Comparison of ENCODE assay signal across 6 cellular contexts in the genomic region with DNA sequence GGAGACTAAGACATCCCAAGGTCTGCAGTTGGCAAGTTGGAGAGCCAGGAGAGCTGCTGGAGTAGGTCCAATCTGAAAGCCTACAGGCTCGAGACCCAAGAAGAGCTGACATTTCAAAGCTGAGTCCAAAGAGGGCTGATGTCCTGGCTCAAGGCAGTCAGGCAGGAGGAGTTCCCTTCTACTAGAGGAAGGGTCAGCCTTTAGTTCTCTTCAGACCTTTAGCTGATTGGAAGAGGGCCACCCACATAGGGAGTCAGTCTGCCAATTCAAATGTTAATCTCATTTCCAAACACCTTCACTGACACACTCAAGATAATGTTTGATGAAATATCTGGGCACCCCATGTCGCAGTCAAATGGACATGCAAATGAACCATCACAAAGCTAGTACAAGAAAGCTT.
"Had no signal": no experiment of that assay in that cellular context is flagged by ENCODE, and none has a peak within 500 bp of the region (broad histone marks: within the 10 kb centered on the region; RNA-seq: fewer than 3 reads in every experiment).

No MANE protein-coding gene starts in this region.

- H3K36me3 Mint-ChIP-seq: IgD-negative memory B cell had no signal

- H3K4me2 ChIP-seq: KMS-11 had no signal

- H3K9ac ChIP-seq: GM23248, KMS-11 had no signal

- H3K27me3 Mint-ChIP-seq: IgD-negative memory B cell had no signal

- H3K4me3 ChIP-seq: GM23248 had no signal

- DNase-seq: GM23248, H9, HCEC 1CT, KBM-7 had no signal

- H3K4me3 Mint-ChIP-seq: H9, IgD-negative memory B cell had no signal

- H3K27ac Mint-ChIP-seq: H9 had no signal

- H3K4me1 Mint-ChIP-seq: IgD-negative memory B cell had no signal

- H2AFZ ChIP-seq: GM23248 had no signal

- H3K9me3 Mint-ChIP-seq: H9 had no signal

- H3K27ac ChIP-seq: GM23248, KMS-11 had no signal
